Comparison of ENCODE assay signal across 1 cellular context in genomic region chr4:168126952-168127351, GRCh38.
TF ChIP-seq lines count a peak whose summit lies in the region.

No MANE protein-coding gene starts in this region.

TF ChIP-seq in SK-N-SH treated with all-trans-retinoic acid at 6 μM for 48 hours, 23 proteins besides CTCF, POLR2A, EP300 and RAD21 (continued from another document):
- no peak for TF ChIP-seq GLIS3 (CRISPR knock-in tag; IDR thresholded peaks at IDR 0.05)
- TF ChIP-seq BACH2 (CRISPR knock-in tag; IDR thresholded peaks at IDR 0.05; ENCODE audit: borderline replicate concordance) = no peak
- no peak for TF ChIP-seq TCF4 (CRISPR knock-in tag; IDR thresholded peaks at IDR 0.05; ENCODE audit: borderline replicate concordance)
- TF ChIP-seq ISL1 (CRISPR knock-in tag; IDR thresholded peaks at IDR 0.05) = no peak
- no peak for TF ChIP-seq ZNF70 (CRISPR knock-in tag; IDR thresholded peaks at IDR 0.05)
